ENCODE assay signal across 2 cellular contexts in genomic region chrX:24124227-24124799, GRCh38.
TF ChIP-seq lines count a peak whose summit lies in the region.

No MANE protein-coding gene starts in this region.

TF ChIP-seq in A549, 52 proteins besides CTCF, POLR2A, EP300 and RAD21 (continued from another document):
- TF ChIP-seq E2F6 (IDR thresholded peaks at IDR 0.05; ENCODE audit: borderline replicate concordance, low read depth) (no peak), HOXB5 (CRISPR knock-in tag; IDR thresholded peaks at IDR 0.05) (no peak), ZFP36 (IDR thresholded peaks at IDR 0.05; ENCODE audit: borderline replicate concordance, partially characterized antibody) (no peak), JUNB (IDR thresholded peaks at IDR 0.05) (no peak), NFE2L2 (conservative IDR thresholded peaks at IDR 0.05; ENCODE audit: low read length) (no peak), JUN (IDR thresholded peaks at IDR 0.05) (no peak), KDM5A (IDR thresholded peaks at IDR 0.05) (no peak), RARB (CRISPR knock-in tag; IDR thresholded peaks at IDR 0.05) (no peak), HOXB13 (CRISPR knock-in tag; IDR thresholded peaks at IDR 0.05; ENCODE audit: low read depth) (no peak), FOSL2 (IDR thresholded peaks at IDR 0.05) (no peak), FOSL2 (CRISPR knock-in tag; IDR thresholded peaks at IDR 0.05) (no peak)

TF ChIP-seq in HEK293, 187 proteins besides CTCF, POLR2A, EP300 and RAD21 (continued from another document and continues in another):
- TF ChIP-seq ZNF280C (tag by site-specific recombination; IDR thresholded peaks at IDR 0.05) (no peak), ZNF692 (tag by site-specific recombination; IDR thresholded peaks at IDR 0.05) (0 out of 2 replicates have a peak, but pooled peaks have one; percentile 18), REST (tag by site-specific recombination; IDR thresholded peaks at IDR 0.05) (no peak), ZNF121 (tag by site-specific recombination; IDR thresholded peaks at IDR 0.05) (no peak), ZNF555 (tag by site-specific recombination; conservative IDR thresholded peaks at IDR 0.05) (no peak), HOXD13 (CRISPR knock-in tag; IDR thresholded peaks at IDR 0.05; ENCODE audit: borderline replicate concordance) (no peak), GFI1B (tag by site-specific recombination; IDR thresholded peaks at IDR 0.05) (0 out of 2 replicates have a peak, but pooled peaks have one; percentile 46), KLF16 (tag by site-specific recombination; IDR thresholded peaks at IDR 0.05) (no peak), ZNF629 (tag by site-specific recombination; IDR thresholded peaks at IDR 0.05) (0 out of 2 replicates have a peak, but pooled peaks have one; percentile 16), ZNF112 (tag by site-specific recombination; IDR thresholded peaks at IDR 0.05) (no peak), ZBTB6 (tag by site-specific recombination; IDR thresholded peaks at IDR 0.05) (no peak), ZFHX2 (tag by site-specific recombination; conservative IDR thresholded peaks at IDR 0.05) (0 out of 2 replicates have a peak, but pooled peaks have one; percentile 30), ELK4 (IDR thresholded peaks at IDR 0.05; ENCODE audit: borderline replicate concordance, low read depth, low read length) (no peak), OSR2 (tag by site-specific recombination; IDR thresholded peaks at IDR 0.05) (peak; percentile 56; the same call in 1 of the 2 replicates), BCL6B (tag by site-specific recombination; IDR thresholded peaks at IDR 0.05) (peak; percentile 80), ZNF513 (tag by site-specific recombination; IDR thresholded peaks at IDR 0.05) (no peak), PRDM10 (tag by site-specific recombination; IDR thresholded peaks at IDR 0.05) (no peak), OVOL3 (tag by site-specific recombination; IDR thresholded peaks at IDR 0.05) (no peak), KLF1 (tag by site-specific recombination; IDR thresholded peaks at IDR 0.05) (0 out of 2 replicates have a peak, but pooled peaks have one; percentile 12), ZBTB11 (tag by site-specific recombination; conservative IDR thresholded peaks at IDR 0.05; ENCODE audit: low read depth) (no peak), ZNF501 (tag by site-specific recombination; IDR thresholded peaks at IDR 0.05) (no peak), ZNF324 (tag by site-specific recombination; IDR thresholded peaks at IDR 0.05) (no peak), ZNF610 (tag by site-specific recombination; IDR thresholded peaks at IDR 0.05; ENCODE audit: borderline replicate concordance) (no peak), ZNF777 (tag by site-specific recombination; IDR thresholded peaks at IDR 0.05; ENCODE audit: borderline replicate concordance) (no peak), ZNF48 (tag by site-specific recombination; IDR thresholded peaks at IDR 0.05) (no peak), ZBTB17 (tag by site-specific recombination; IDR thresholded peaks at IDR 0.05) (no peak), ZNF670 (tag by site-specific recombination; IDR thresholded peaks at IDR 0.05; ENCODE audit: low read depth) (no peak), KLF10 (tag by site-specific recombination; IDR thresholded peaks at IDR 0.05) (no peak), ZNF394 (tag by site-specific recombination; IDR thresholded peaks at IDR 0.05; ENCODE audit: borderline replicate concordance) (no peak), ZNF558 (tag by site-specific recombination; IDR thresholded peaks at IDR 0.05) (no peak; the same call in 1 of the 2 replicates), MYNN (tag by site-specific recombination; IDR thresholded peaks at IDR 0.05; ENCODE audit: borderline replicate concordance) (no peak)
